Comparison of ENCODE assay signal across 16 cellular contexts in the genomic region with DNA sequence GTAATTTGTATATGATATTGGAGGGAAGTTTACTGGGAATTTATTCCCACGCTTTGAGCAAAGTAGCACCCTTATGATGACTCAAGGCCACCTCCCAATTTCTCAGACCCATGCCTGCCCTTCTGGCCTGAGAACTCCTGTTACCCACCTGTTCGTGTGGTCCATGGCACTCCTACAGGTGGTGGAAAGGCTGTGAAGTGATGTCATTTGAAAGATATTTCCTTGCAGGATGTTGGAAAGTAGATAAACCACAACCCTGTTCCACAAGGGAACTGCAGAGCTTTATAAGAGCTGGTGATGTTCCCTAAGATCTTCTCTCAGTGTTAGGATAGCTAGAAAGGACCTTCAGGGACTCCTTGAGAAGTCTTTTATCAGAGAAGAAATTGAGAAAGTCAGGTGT.
DNase-seq lines count a peak whose midpoint lies in the region; ATAC-seq and TF ChIP-seq lines count a peak whose summit lies in the region.
"Had no signal": no experiment of that assay in that cellular context is flagged by ENCODE, and none has a peak within 500 bp of the region (broad histone marks: within the 10 kb centered on the region; RNA-seq: fewer than 3 reads in every experiment).

No MANE protein-coding gene starts in this region.

- H3K27me3 ChIP-seq in body of pancreas (no peaks in the 10 kb centered on the region), kidney epithelial cell (ENCODE audit: control insufficient read depth, insufficient read depth, low read length) (no peaks in the 10 kb centered on the region)
- H3K27me3 ChIP-seq: dorsolateral prefrontal cortex, gastroesophageal sphincter, neutrophil, vagina had no signal

- ATAC-seq in body of pancreas (peak; percentile 40), GM19395 (IDR thresholded peaks at IDR 0.05; ENCODE audit: unreplicated experiment) (no peak), HG03175 (IDR thresholded peaks at IDR 0.05; ENCODE audit: unreplicated experiment) (no peak)
- ATAC-seq: gastroesophageal sphincter had no signal

- intact Hi-C loops in body of pancreas (cut with DNase I): no loop called here

- TF ChIP-seq CTCF in body of pancreas (IDR thresholded peaks at IDR 0.05) (no peak), kidney epithelial cell (IDR thresholded peaks at IDR 0.05; ENCODE audit: insufficient read depth, low read length, poor library complexity, severe bottlenecking) (peak; percentile 9)

- WGBS in body of pancreas, 2 donors: 60 to 72% methylated on average over 2 of the region's 2 CpGs

- peaks cover 6% of the 10 kb centered on the region for H3K4me1 ChIP-seq in body of pancreas
- H3K4me1 ChIP-seq: gastroesophageal sphincter had no signal

- H3K9me3 ChIP-seq in body of pancreas: no peaks in the 10 kb centered on the region
- H3K9me3 ChIP-seq: gastroesophageal sphincter, neutrophil, vagina had no signal

- TF ChIP-seq POLR2A in body of pancreas (IDR thresholded peaks at IDR 0.05): no peak

- H3K36me3 ChIP-seq in body of pancreas (replicated peaks in 1 of 2; ENCODE audit: insufficient read depth in 1 of 2, low read depth in 2 of 2) (no peaks in the 10 kb centered on the region), kidney epithelial cell (ENCODE audit: control insufficient read depth, insufficient read depth, low read length) (no peaks in the 10 kb centered on the region)
- H3K36me3 ChIP-seq: gastroesophageal sphincter, neutrophil, vagina, WERI-Rb-1 had no signal

- H3K4me3 ChIP-seq in body of pancreas (no peak overlapping the region), kidney epithelial cell (ENCODE audit: low read depth, low read length) (no peak overlapping the region)
- H3K4me3 ChIP-seq: dorsolateral prefrontal cortex, gastroesophageal sphincter, vagina had no signal

- DNase-seq in A172 (ENCODE audit: low spot score) (peak; percentile 89), HT-29 (ENCODE audit: low spot score) (peak; percentile 75), body of pancreas (no peak), kidney epithelial cell (ENCODE audit: low read depth) (peak; percentile 97), NK-92 (lab: John Stamatoyannopoulos, UW; ENCODE audit: unreplicated experiment) (no peak), AG08396 (ENCODE audit: low spot score) (no peak)
- DNase-seq: dorsolateral prefrontal cortex; NCI-H1436 treated with DMSO at 0.1 percent for 48 hours; SHP77; stimulated activated CD4-positive, alpha-beta T cell treated with anti-CD3 and anti-CD28 coated beads, Interleukin-15, amount 100 ng/mL, for 24 hours; WERI-Rb-1 had no signal

- peak overlapping the region in 2 of 4 donors; percentile 39 to 43 for H3K27ac ChIP-seq in body of pancreas
- H3K27ac ChIP-seq: dorsolateral prefrontal cortex, gastroesophageal sphincter, neutrophil, vagina, WERI-Rb-1 had no signal

Comparison
In these comparisons a context has a peak if more than half of its experiments do, and no peak if none do; other contexts are left out.
1. DNase-seq: peak in A172 (single experiment), HT-29 (single experiment) and kidney epithelial cell (single experiment); none in body of pancreas (0 of 4), NK-92 (single experiment) and AG08396 (single experiment).